Comparison of ENCODE assay signal across 10 cellular contexts in the genomic region with DNA sequence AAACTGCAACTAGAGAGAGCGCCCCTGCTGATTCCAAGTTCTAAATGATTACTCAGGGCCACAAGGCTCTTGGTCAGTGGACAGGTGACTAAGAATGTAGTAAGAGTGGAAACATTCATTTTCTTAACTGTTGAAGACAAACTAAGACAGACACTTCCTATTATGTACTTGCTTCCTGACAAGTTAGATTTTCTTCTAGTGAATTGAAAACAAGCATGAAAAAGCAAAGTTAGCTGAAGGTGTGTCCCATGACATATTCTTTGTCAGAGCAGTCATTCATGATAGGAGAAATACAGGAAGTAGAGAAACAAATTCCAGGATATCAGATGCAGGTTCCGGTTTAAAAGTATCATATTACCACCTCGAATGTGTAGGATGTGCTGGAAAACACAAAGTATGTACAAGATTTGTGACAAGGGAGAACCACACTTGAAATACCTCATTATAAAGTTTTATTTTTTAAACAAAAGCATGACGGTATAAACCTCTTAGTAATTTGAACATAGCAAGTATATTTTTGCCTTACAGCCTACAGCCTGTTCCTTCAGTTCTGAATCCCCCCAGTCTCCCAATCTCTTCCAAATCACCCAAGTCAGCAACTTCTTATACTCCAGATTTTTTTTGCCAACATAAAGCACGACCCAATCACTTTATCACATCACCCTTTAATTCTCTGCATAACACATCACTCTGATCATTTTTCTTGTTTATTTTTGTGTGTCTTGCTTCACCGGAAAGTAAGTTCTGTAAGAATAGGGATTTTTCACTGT. TPM values are rescaled to one million over a fixed set of nuclear protein-coding genes. Genes with fewer than 3 reads are reported as not detected.
A peak's percentile ranks its signal among the peaks of the same experiment; 100 is the strongest.
DNase-seq lines count a peak whose midpoint lies in the region; ATAC-seq and TF ChIP-seq lines count a peak whose summit lies in the region.
"Had no signal": no experiment of that assay in that cellular context is flagged by ENCODE, and none has a peak within 500 bp of the region (broad histone marks: within the 10 kb centered on the region; RNA-seq: fewer than 3 reads in every experiment).

No MANE protein-coding gene starts in this region.

- TF ChIP-seq CTCF in epithelial cell of proximal tubule (conservative IDR thresholded peaks at IDR 0.05; ENCODE audit: low read depth, low read length) (peak; percentile 21), osteoblast (IDR thresholded peaks at IDR 0.05; ENCODE audit: extremely low read depth, low read depth, low read length) (no peak)

- peak overlapping the region; percentile 30 for H3K4me2 ChIP-seq in osteoblast (ENCODE audit: insufficient read depth, low read length)

- H3K4me3 ChIP-seq in epithelial cell of proximal tubule (ENCODE audit: low read depth, low read length) (peak overlapping the region; percentile 6), osteoblast (ENCODE audit: insufficient read depth, low read length) (no peak overlapping the region)

- ATAC-seq in GM21390 (IDR thresholded peaks at IDR 0.05; ENCODE audit: unreplicated experiment) (no peak), HG02870 (IDR thresholded peaks at IDR 0.05; ENCODE audit: unreplicated experiment) (no peak), HG03159 (IDR thresholded peaks at IDR 0.05; ENCODE audit: unreplicated experiment) (no peak), HG03354 (IDR thresholded peaks at IDR 0.05; ENCODE audit: poor library complexity, severe bottlenecking, unreplicated experiment) (no peak)
- ATAC-seq: Right ventricle myocardium inferior had no signal

- H4K20me1 ChIP-seq in osteoblast (ENCODE audit: insufficient read depth, low read length), result peaks cover 28% of the 10 kb centered on the region

- no peaks in the 10 kb centered on the region for H3K9me3 ChIP-seq in osteoblast (ENCODE audit: low read depth, low read length)

- H2AFZ ChIP-seq in osteoblast (ENCODE audit: low read length), result no peak overlapping the region

- H3K36me3 ChIP-seq in osteoblast (ENCODE audit: insufficient read depth, low read length), result no peaks in the 10 kb centered on the region

- peaks cover 87% of the 10 kb centered on the region for H3K79me2 ChIP-seq in osteoblast (ENCODE audit: insufficient read depth, low read length)

- no peaks in the 10 kb centered on the region for H3K27me3 ChIP-seq in osteoblast (ENCODE audit: insufficient read depth, low read length)

- H3K27ac ChIP-seq in osteoblast (ENCODE audit: low read depth, low read length), result no peak overlapping the region

- DNase-seq in Daoy (ENCODE audit: low read depth), result peak; percentile 35
- DNase-seq in RKO (ENCODE audit: low spot score), result peak; percentile 96
- DNase-seq in epithelial cell of proximal tubule (ENCODE audit: low read depth), result peak; percentile 95
- DNase-seq in osteoblast (ENCODE audit: insufficient read length, low spot score, missing footprints), result no peak
- DNase-seq: DMS 273 treated with DMSO at 0.1 percent for 48 hours had no signal

- peaks cover 43% of the 10 kb centered on the region for H3K4me1 ChIP-seq in osteoblast (ENCODE audit: insufficient read depth, low read length)

RNA-seq across cellular contexts. Expression of gene TSPAN3, which starts 6.2 kb away (rescaled TPM):
- total RNA-seq in Daoy (2014; rRNA removed; shearing (Covaris generic)), result 144 and 181 TPM in 2 replicates
- 252 and 290 TPM in 2 replicates for total RNA-seq in epithelial cell of proximal tubule
- 203 and 235 TPM in 2 replicates for total RNA-seq in osteoblast
